Comparison of ENCODE assay signal across 21 cellular contexts in the genomic region with DNA sequence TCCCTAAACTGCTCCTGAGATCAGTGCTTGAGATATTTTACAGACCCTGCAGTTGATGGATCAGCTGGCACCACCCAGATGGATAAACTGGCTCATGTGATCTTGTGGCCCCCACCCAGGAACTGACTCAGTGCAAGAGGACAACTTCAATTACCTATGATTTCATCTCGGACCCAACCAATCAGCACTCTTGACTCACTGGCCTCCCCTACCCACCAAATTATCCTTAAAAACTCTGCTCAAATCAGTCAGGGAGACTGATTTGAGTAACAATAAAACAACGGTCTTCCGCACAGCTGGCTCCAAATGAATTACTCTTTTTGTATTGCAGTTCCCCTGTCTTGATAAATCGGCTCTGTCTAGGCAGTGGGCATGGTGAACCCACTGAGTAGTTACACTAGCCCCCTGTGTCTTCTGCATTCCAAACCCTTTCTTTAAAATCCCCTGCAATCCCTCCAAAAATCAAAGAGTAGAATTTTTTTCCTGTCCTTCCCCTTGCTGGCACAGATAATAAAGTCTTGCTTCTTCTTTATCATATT. TPM values are rescaled to one million over a fixed set of nuclear protein-coding genes. Genes with fewer than 3 reads are reported as not detected.
"Had no signal": no experiment of that assay in that cellular context is flagged by ENCODE, and none has a peak within 500 bp of the region (broad histone marks: within the 10 kb centered on the region; RNA-seq: fewer than 3 reads in every experiment).

No MANE protein-coding gene starts in this region.

- H3K4me1 Mint-ChIP-seq: activated CD4-positive, alpha-beta T cell treated with anti-CD3 and anti-CD28 coated beads, Interleukin-2, amount 10 ng/mL, durations not matched to agents 24 days and 14 days; activated naive CD8-positive, alpha-beta T cell treated with anti-CD3 and anti-CD28 coated beads for 36 hours; T-helper 17 cell had no signal

- H3K27me3 Mint-ChIP-seq: activated B cell treated with CpG ODN at 0.5 μM for 24 hours had no signal

- FAIRE-seq: kidney had no signal

- H3K4me3 ChIP-seq: gastrocnemius medialis, left lung, mucosa of descending colon, right atrium auricular region had no signal

- DNase-seq: activated B cell treated with CpG ODN at 0.5 μM for 24 hours; activated CD4-positive, alpha-beta T cell treated with anti-CD3 and anti-CD28 coated beads, Interleukin-2, amount 10 ng/mL, durations not matched to agents 24 days and 14 days; activated CD8-positive, alpha-beta memory T cell treated with anti-CD3 and anti-CD28 coated beads, Interleukin-2, amount 50 U/mL, for 4 hours; activated CD8-positive, alpha-beta T cell treated with anti-CD3 and anti-CD28 coated beads, Interleukin-2, amount 10 ng/mL, durations not matched to agents 7 days and 5 days; activated naive CD8-positive, alpha-beta T cell treated with anti-CD3 and anti-CD28 coated beads for 36 hours; activated T-cell treated with anti-CD3 and anti-CD28 coated beads, Interleukin-2, amount 50 U/mL, for 72 hours; effector memory CD4-positive, alpha-beta T cell; gastrocnemius medialis; kidney; left lung; mammary epithelial cell; mucosa of descending colon; naive thymus-derived CD8-positive, alpha-beta T cell; occipital lobe; stimulated activated CD4-positive, alpha-beta T cell treated with anti-CD3 and anti-CD28 coated beads, Interleukin-15, amount 100 ng/mL, for 24 hours; stimulated activated CD4-positive, alpha-beta T cell treated with anti-CD3 and anti-CD28 coated beads, Interleukin-4, amount 100 ng/mL, for 1 hour; stimulated activated naive CD4-positive, alpha-beta T cell treated with Interleukin-2 at 50 U/mL for 16 hours; T-helper 17 cell had no signal

- H3K9me3 Mint-ChIP-seq: activated naive CD8-positive, alpha-beta T cell treated with anti-CD3 and anti-CD28 coated beads for 36 hours; activated T-cell treated with anti-CD3 and anti-CD28 coated beads, Interleukin-2, amount 50 U/mL, for 72 hours had no signal

- H3K36me3 Mint-ChIP-seq: activated naive CD8-positive, alpha-beta T cell treated with anti-CD3 and anti-CD28 coated beads for 36 hours; naive thymus-derived CD8-positive, alpha-beta T cell had no signal

- H3K4me3 Mint-ChIP-seq: activated B cell treated with CpG ODN at 0.5 μM for 24 hours; activated CD4-positive, alpha-beta T cell treated with anti-CD3 and anti-CD28 coated beads, Interleukin-2, amount 10 ng/mL, durations not matched to agents 24 days and 14 days; activated CD8-positive, alpha-beta T cell treated with anti-CD3 and anti-CD28 coated beads, Interleukin-2, amount 10 ng/mL, durations not matched to agents 7 days and 5 days; activated naive CD8-positive, alpha-beta T cell treated with anti-CD3 and anti-CD28 coated beads for 36 hours; activated T-cell treated with anti-CD3 and anti-CD28 coated beads, Interleukin-2, amount 50 U/mL, for 72 hours; naive thymus-derived CD8-positive, alpha-beta T cell; T-helper 17 cell had no signal

- H3K27ac Mint-ChIP-seq: activated B cell treated with CpG ODN at 0.5 μM for 24 hours; activated CD4-positive, alpha-beta T cell treated with anti-CD3 and anti-CD28 coated beads, Interleukin-2, amount 10 ng/mL, durations not matched to agents 24 days and 14 days; activated CD8-positive, alpha-beta T cell treated with anti-CD3 and anti-CD28 coated beads, Interleukin-2, amount 10 ng/mL, durations not matched to agents 7 days and 5 days; activated naive CD8-positive, alpha-beta T cell treated with anti-CD3 and anti-CD28 coated beads for 36 hours; activated T-cell treated with anti-CD3 and anti-CD28 coated beads, Interleukin-2, amount 50 U/mL, for 72 hours; naive thymus-derived CD8-positive, alpha-beta T cell; T-helper 17 cell had no signal

- ATAC-seq: activated CD8-positive, alpha-beta T cell treated with anti-CD3 and anti-CD28 coated beads, Interleukin-2, amount 10 ng/mL, durations not matched to agents 7 days and 5 days; activated T-cell treated with anti-CD3 and anti-CD28 coated beads, Interleukin-2, amount 50 U/mL, for 72 hours; gastrocnemius medialis; left lung; naive thymus-derived CD8-positive, alpha-beta T cell; T-helper 17 cell had no signal

RNA-seq across cellular contexts. Expression of a gene that starts 48.2 kb away (rescaled TPM):
- total RNA-seq: activated B cell treated with CpG ODN at 0.5 μM for 24 hours; activated CD4-positive, alpha-beta T cell treated with anti-CD3 and anti-CD28 coated beads, Interleukin-2, amount 10 ng/mL, durations not matched to agents 24 days and 14 days; activated CD8-positive, alpha-beta T cell treated with anti-CD3 and anti-CD28 coated beads, Interleukin-2, amount 10 ng/mL, durations not matched to agents 7 days and 5 days; activated naive CD8-positive, alpha-beta T cell treated with anti-CD3 and anti-CD28 coated beads for 36 hours; gastrocnemius medialis; kidney; left lung; mammary epithelial cell; mucosa of descending colon; naive thymus-derived CD8-positive, alpha-beta T cell; occipital lobe; posterior vena cava; right atrium auricular region; skeletal muscle tissue had no signal
